In genomic region chr21:23887709-23888303, GRCh38 we compare ENCODE assay signal across 8 cellular contexts.
DNase-seq lines count a peak whose midpoint lies in the region; ATAC-seq and TF ChIP-seq lines count a peak whose summit lies in the region.

No MANE protein-coding gene starts in this region.

- no peaks in the 10 kb centered on the region for H3K9me3 ChIP-seq in gastrocnemius medialis

- no peaks in the 10 kb centered on the region for H3K27me3 ChIP-seq in gastrocnemius medialis

- peak; percentile 80 for DNase-seq in activated CD4-positive, alpha-beta T cell treated with anti-CD3 and anti-CD28 coated beads, Interleukin-2, amount 10 ng/mL, durations not matched to agents 24 days and 14 days
- peak; percentile 20 for DNase-seq in stimulated activated CD4-positive, alpha-beta T cell treated with anti-CD3 and anti-CD28 coated beads, Interleukin-15, amount 100 ng/mL, for 24 hours
- DNase-seq in NCI-H2196 treated with DMSO at 0.1 percent for 48 hours (lab: John Stamatoyannopoulos, UW; ENCODE audit: unreplicated experiment) (no peak), gastrocnemius medialis (no peak), cerebellum (ENCODE audit: low spot score) (no peak)

- no peak for TF ChIP-seq CTCF in gastrocnemius medialis (IDR thresholded peaks at IDR 0.05 in 4 of 5, conservative IDR thresholded peaks at IDR 0.05 in 1 of 5)

- H3K4me3 Mint-ChIP-seq in activated CD4-positive, alpha-beta T cell treated with anti-CD3 and anti-CD28 coated beads, Interleukin-2, amount 10 ng/mL, durations not matched to agents 24 days and 14 days = peak overlapping the region; percentile 71

- H3K27me3 Mint-ChIP-seq in activated CD4-positive, alpha-beta T cell treated with anti-CD3 and anti-CD28 coated beads, Interleukin-2, amount 10 ng/mL, durations not matched to agents 24 days and 14 days = no peaks in the 10 kb centered on the region

- peak; percentile 76 for ATAC-seq in GM19328 (IDR thresholded peaks at IDR 0.05; ENCODE audit: unreplicated experiment)
- ATAC-seq in HG03571 (IDR thresholded peaks at IDR 0.05; ENCODE audit: unreplicated experiment) = peak; percentile 75
- ATAC-seq in gastrocnemius medialis = no peak
- ATAC-seq in HG02938 (IDR thresholded peaks at IDR 0.05; ENCODE audit: unreplicated experiment) = no peak

- H3K36me3 ChIP-seq in gastrocnemius medialis = no peaks in the 10 kb centered on the region

- peaks cover 5% of the 10 kb centered on the region for H3K4me1 Mint-ChIP-seq in activated CD4-positive, alpha-beta T cell treated with anti-CD3 and anti-CD28 coated beads, Interleukin-2, amount 10 ng/mL, durations not matched to agents 24 days and 14 days

- TF ChIP-seq POLR2A in gastrocnemius medialis (IDR thresholded peaks at IDR 0.05) = no peak

- in situ Hi-C loops in gastrocnemius medialis (cut with MboI; ENCODE audit: low sequenced_read_pairs in 4 of 4) = no loop called here

- no peaks in the 10 kb centered on the region for H3K36me3 Mint-ChIP-seq in activated CD4-positive, alpha-beta T cell treated with anti-CD3 and anti-CD28 coated beads, Interleukin-2, amount 10 ng/mL, durations not matched to agents 24 days and 14 days (ENCODE audit: low read depth)

- no peaks in the 10 kb centered on the region for H3K9me3 Mint-ChIP-seq in activated CD4-positive, alpha-beta T cell treated with anti-CD3 and anti-CD28 coated beads, Interleukin-2, amount 10 ng/mL, durations not matched to agents 24 days and 14 days

- no peaks in the 10 kb centered on the region for H3K4me1 ChIP-seq in gastrocnemius medialis

- no peak overlapping the region for H3K27ac Mint-ChIP-seq in activated CD4-positive, alpha-beta T cell treated with anti-CD3 and anti-CD28 coated beads, Interleukin-2, amount 10 ng/mL, durations not matched to agents 24 days and 14 days

- no peak overlapping the region for H3K27ac ChIP-seq in gastrocnemius medialis

- intact Hi-C loops in activated CD4-positive, alpha-beta T cell treated with anti-CD3 and anti-CD28 coated beads, Interleukin-2, amount 10 ng/mL, durations not matched to agents 24 days and 14 days (cut with micrococcal nuclease) = no loop called here
- intact Hi-C loops in gastrocnemius medialis (cut with DNase I; ENCODE audit: low total_unique reads) = no loop called here

- H3K4me3 ChIP-seq in gastrocnemius medialis = no peak overlapping the region

Comparison
In these comparisons a context has a peak if more than half of its experiments do, and no peak if none do; other contexts are left out.
1. ATAC-seq: peak in GM19328 (single experiment) and HG03571 (single experiment); none in gastrocnemius medialis (0 of 2) and HG02938 (single experiment).
2. DNase-seq: peak in activated CD4-positive, alpha-beta T cell treated with anti-CD3 and anti-CD28 coated beads, Interleukin-2, amount 10 ng/mL, durations not matched to agents 24 days and 14 days (single experiment) and stimulated activated CD4-positive, alpha-beta T cell treated with anti-CD3 and anti-CD28 coated beads, Interleukin-15, amount 100 ng/mL, for 24 hours (single experiment); none in NCI-H2196 treated with DMSO at 0.1 percent for 48 hours (single experiment), gastrocnemius medialis (0 of 2) and cerebellum (single experiment).